ENCODE assay signal across 1 cellular context in genomic region chr12:6157482-6157881, GRCh38.
TF ChIP-seq lines count a peak whose summit lies in the region.

No MANE protein-coding gene starts in this region.

TF ChIP-seq in HepG2, 621 proteins besides CTCF, POLR2A, EP300 and RAD21 (continued from another document):
- TF ChIP-seq ZBTB4 (CRISPR knock-in tag; IDR thresholded peaks at IDR 0.05; ENCODE audit: borderline replicate concordance) = no peak
- TF ChIP-seq THAP9 (CRISPR knock-in tag; IDR thresholded peaks at IDR 0.05; ENCODE audit: borderline replicate concordance) = no peak
- TF ChIP-seq ZBTB26 (CRISPR knock-in tag; IDR thresholded peaks at IDR 0.05; ENCODE audit: borderline replicate concordance) = no peak
